ENCODE assay signal across 17 cellular contexts in the genomic region with DNA sequence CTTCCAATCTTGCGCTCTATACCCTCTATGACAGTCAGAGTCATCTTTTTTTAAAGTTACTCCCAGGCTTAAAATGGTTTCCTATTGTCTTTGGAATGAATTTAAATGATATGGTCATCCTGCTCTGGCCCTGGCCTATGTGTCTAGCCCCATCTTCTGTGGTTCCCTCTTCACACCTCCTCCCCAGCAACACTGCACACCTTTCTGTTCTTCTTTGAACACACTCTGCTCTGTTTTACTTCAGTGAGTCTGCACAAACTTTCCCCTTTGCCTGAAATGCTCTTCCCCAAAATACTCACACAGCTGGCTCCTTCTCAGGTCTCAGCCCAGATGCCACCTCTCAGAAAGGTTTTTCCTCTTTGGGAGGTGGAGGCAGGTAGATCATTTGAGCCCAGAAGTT.
DNase-seq lines count a peak whose midpoint lies in the region; ATAC-seq and TF ChIP-seq lines count a peak whose summit lies in the region.
"Had no signal": no experiment of that assay in that cellular context is flagged by ENCODE, and none has a peak within 500 bp of the region (broad histone marks: within the 10 kb centered on the region; RNA-seq: fewer than 3 reads in every experiment).

No MANE protein-coding gene starts in this region.

- H3K9ac ChIP-seq in mesenchymal stem cell (ENCODE audit: low read length), result no peak overlapping the region
- H3K9ac ChIP-seq: GM23248 had no signal

- H3K9me3 ChIP-seq in OCI-LY7 (ENCODE audit: low read length) (no peaks in the 10 kb centered on the region), mesenchymal stem cell (ENCODE audit: control insufficient read depth, low read length) (no peaks in the 10 kb centered on the region)

- H3K9me3 Mint-ChIP-seq in activated naive CD4-positive, alpha-beta T cell treated with anti-CD3 and anti-CD28 coated beads, Interleukin-2, amount 50 U/mL, for 72 hours, result no peaks in the 10 kb centered on the region
- H3K9me3 Mint-ChIP-seq in effector memory CD8-positive, alpha-beta T cell, result no peaks in the 10 kb centered on the region
- peaks cover 0 to 5% of the 10 kb centered on the region in 2 donors for H3K9me3 Mint-ChIP-seq in stimulated activated naive CD8-positive, alpha-beta T cell treated with anti-CD3 and anti-CD28 coated beads, Interleukin-15, amount 100 ng/mL, for 72 hours

- BruUV-seq in OCI-LY7 (replicated peaks; lab: Mats Ljungman, UMichigan), result no TSS peak

- H4K8ac ChIP-seq in mesenchymal stem cell (ENCODE audit: low read length), result no peak overlapping the region

- H3K4me2 ChIP-seq in OCI-LY7 (ENCODE audit: low read length), result no peak overlapping the region
- no peak overlapping the region for H3K4me2 ChIP-seq in mesenchymal stem cell (ENCODE audit: low read length, poor library complexity, severe bottlenecking)

- no peaks in the 10 kb centered on the region for H3K27me3 ChIP-seq in mesenchymal stem cell (ENCODE audit: control insufficient read depth in 1 of 2, insufficient read depth in 1 of 2, low read length in 2 of 2)

- 100% methylated on average over 1 of the region's 1 CpG for WGBS in mesenchymal stem cell

- H3K36me3 ChIP-seq in OCI-LY7 (ENCODE audit: insufficient read depth, low read length), result no peaks in the 10 kb centered on the region; the same call in 1 of the 2 replicates
- H3K36me3 ChIP-seq in mesenchymal stem cell (ENCODE audit: control insufficient read depth in 1 of 2, insufficient read depth in 2 of 2, low read depth in 1 of 2, low read length in 2 of 2), result peaks cover 4 to 26% of the 10 kb centered on the region in 2 experiments

- POLR2A ChIA-PET in OCI-LY7 (lab: Charles Lee), result interaction anchor here (0.9 kb wide), 1 partner anchor 11 kb away, joined by 3 read pairs; no protein-coding TSS in a partner anchor

- CTCF ChIA-PET in OCI-LY7 (lab: Charles Lee; ENCODE audit: unreplicated experiment), result interaction anchor here (0.7 kb wide), 1 partner anchor 25 kb away, joined by 3 read pairs; no protein-coding TSS in a partner anchor

- peaks cover 43 to 78% of the 10 kb centered on the region in 2 donors for H3K36me3 Mint-ChIP-seq in activated naive CD4-positive, alpha-beta T cell treated with anti-CD3 and anti-CD28 coated beads, Interleukin-2, amount 50 U/mL, for 72 hours
- peaks cover 74% of the 10 kb centered on the region for H3K36me3 Mint-ChIP-seq in effector memory CD8-positive, alpha-beta T cell (ENCODE audit: insufficient read depth)

- no peak for ATAC-seq in activated naive CD4-positive, alpha-beta T cell treated with anti-CD3 and anti-CD28 coated beads, Interleukin-2, amount 50 U/mL, for 72 hours
- ATAC-seq in HG02798 (IDR thresholded peaks at IDR 0.05; ENCODE audit: poor library complexity, unreplicated experiment), result peak; percentile 44
- no peak for ATAC-seq in effector memory CD8-positive, alpha-beta T cell (replicated peaks)
- no peak for ATAC-seq in stimulated activated naive CD8-positive, alpha-beta T cell treated with anti-CD3 and anti-CD28 coated beads, Interleukin-15, amount 100 ng/mL, for 72 hours

- no peak for DNase-seq in activated naive CD4-positive, alpha-beta T cell treated with anti-CD3 and anti-CD28 coated beads, Interleukin-2, amount 50 U/mL, for 72 hours (ENCODE audit: low spot score in 2 of 2)
- DNase-seq in activated naive CD4-positive, alpha-beta T cell treated with anti-CD3 and anti-CD28 coated beads, Interleukin-2, amount 50 U/mL, for 16 hours, result no peak
- DNase-seq in effector memory CD8-positive, alpha-beta T cell, result no peak
- DNase-seq in stimulated activated naive CD8-positive, alpha-beta T cell treated with anti-CD3 and anti-CD28 coated beads, Interleukin-15, amount 100 ng/mL, for 72 hours, result no peak
- no peak for DNase-seq in GOT3 (lab: John Stamatoyannopoulos, UW)
- DNase-seq in OCI-LY7 (ENCODE audit: low spot score), result no peak
- DNase-seq in mesenchymal stem cell, result no peak
- DNase-seq: activated gamma-delta T cell; COR-L47; DND-41; effector CD8-positive, alpha-beta T cell; GM23248; NCI-H1092 treated with DMSO at 0.1 percent for 48 hours; NCI-H2081; NCI-H510A; stimulated activated CD4-positive, alpha-beta T cell treated with anti-CD3 and anti-CD28 coated beads, Interleukin-12 subunit alpha, Interleukin-12 subunit beta, amount 100 ng/mL, for 4 hours had no signal

- H3K9me2 ChIP-seq in OCI-LY7 (ENCODE audit: insufficient read depth, low read length), result no peaks in the 10 kb centered on the region

- H2BK120ac ChIP-seq in mesenchymal stem cell (ENCODE audit: low read depth, low read length), result no peak overlapping the region

- intact Hi-C loops in OCI-LY7 (cut with micrococcal nuclease; ENCODE audit: unreplicated experiment), result no loop called here

- no peak for TF ChIP-seq CTCF in OCI-LY7 (conservative IDR thresholded peaks at IDR 0.05; ENCODE audit: low read length)

- H3K27ac Mint-ChIP-seq in activated naive CD4-positive, alpha-beta T cell treated with anti-CD3 and anti-CD28 coated beads, Interleukin-2, amount 50 U/mL, for 72 hours, result peak overlapping the region; percentile 70 to 73
- H3K27ac Mint-ChIP-seq in effector memory CD8-positive, alpha-beta T cell, result peak overlapping the region; percentile 94 to 100
- peak overlapping the region; percentile 28 to 81 for H3K27ac Mint-ChIP-seq in stimulated activated naive CD8-positive, alpha-beta T cell treated with anti-CD3 and anti-CD28 coated beads, Interleukin-15, amount 100 ng/mL, for 72 hours

- no peak overlapping the region for H3K14ac ChIP-seq in mesenchymal stem cell (ENCODE audit: low read length in 2 of 2)

- no peak overlapping the region for H2BK12ac ChIP-seq in mesenchymal stem cell (ENCODE audit: low read length in 2 of 2)

- H3K79me1 ChIP-seq in mesenchymal stem cell (replicated peaks; ENCODE audit: low read length, poor library complexity, severe bottlenecking), result peaks cover 9% of the 10 kb centered on the region

- H3K4me1 ChIP-seq in OCI-LY7 (ENCODE audit: insufficient read depth, low read length, poor library complexity, severe bottlenecking) (peaks cover 27% of the 10 kb centered on the region), mesenchymal stem cell (ENCODE audit: control insufficient read depth, insufficient read depth, low read depth, low read length) (peaks cover 15% of the 10 kb centered on the region)

- peak overlapping the region; percentile 62 to 64 for H3K4me3 Mint-ChIP-seq in effector memory CD8-positive, alpha-beta T cell
- no peak overlapping the region for H3K4me3 Mint-ChIP-seq in stimulated activated naive CD8-positive, alpha-beta T cell treated with anti-CD3 and anti-CD28 coated beads, Interleukin-15, amount 100 ng/mL, for 72 hours

- H2BK15ac ChIP-seq in mesenchymal stem cell (ENCODE audit: low read depth, poor library complexity, severe bottlenecking), result no peak overlapping the region

- no peaks in the 10 kb centered on the region for H3K79me2 ChIP-seq in OCI-LY7 (ENCODE audit: insufficient read depth, low read depth, low read length)

- no peak overlapping the region for H3K27ac ChIP-seq in OCI-LY7 (ENCODE audit: low read depth, low read length, poor library complexity, severe bottlenecking)
- H3K27ac ChIP-seq in mesenchymal stem cell (ENCODE audit: low read length, poor library complexity, severe bottlenecking), result no peak overlapping the region
- H3K27ac ChIP-seq: GM23248 had no signal

- H3K4me1 Mint-ChIP-seq in effector memory CD8-positive, alpha-beta T cell (ENCODE audit: low read depth in 2 of 2), result peaks cover 86 to 96% of the 10 kb centered on the region in 2 donors
- H3K4me1 Mint-ChIP-seq in stimulated activated naive CD8-positive, alpha-beta T cell treated with anti-CD3 and anti-CD28 coated beads, Interleukin-15, amount 100 ng/mL, for 72 hours, result peaks cover 95% of the 10 kb centered on the region

- no peaks in the 10 kb centered on the region for H3K27me3 Mint-ChIP-seq in effector memory CD8-positive, alpha-beta T cell
- no peaks in the 10 kb centered on the region for H3K27me3 Mint-ChIP-seq in stimulated activated naive CD8-positive, alpha-beta T cell treated with anti-CD3 and anti-CD28 coated beads, Interleukin-15, amount 100 ng/mL, for 72 hours

- no peak overlapping the region for H2BK5ac ChIP-seq in mesenchymal stem cell (ENCODE audit: low read depth, low read length, poor library complexity, severe bottlenecking)

- H3K23ac ChIP-seq in mesenchymal stem cell (ENCODE audit: low read length in 2 of 2), result no peak overlapping the region

- H3K4me3 ChIP-seq in OCI-LY7 (ENCODE audit: low read depth, low read length, poor library complexity, severe bottlenecking) (no peak overlapping the region), mesenchymal stem cell (ENCODE audit: insufficient read depth in 1 of 2, low read depth in 1 of 2, low read length in 2 of 2) (no peak overlapping the region)
- H3K4me3 ChIP-seq: GM23248 had no signal

- H2AFZ ChIP-seq in OCI-LY7 (ENCODE audit: low read length) (no peak overlapping the region), mesenchymal stem cell (ENCODE audit: low read depth, low read length) (no peak overlapping the region)
- H2AFZ ChIP-seq: GM23248 had no signal

- no peaks in the 10 kb centered on the region for H4K20me1 ChIP-seq in OCI-LY7 (ENCODE audit: insufficient read depth, low read length)

- no peak overlapping the region for H2AK5ac ChIP-seq in mesenchymal stem cell (ENCODE audit: low read length, severe bottlenecking)

- no peak overlapping the region for H3K18ac ChIP-seq in mesenchymal stem cell (ENCODE audit: low read depth in 1 of 2, low read length in 2 of 2)

- no peak overlapping the region for H4K91ac ChIP-seq in mesenchymal stem cell (ENCODE audit: low read length)

- H3K4ac ChIP-seq in mesenchymal stem cell (ENCODE audit: low read depth in 1 of 2, low read length in 2 of 2), result no peak overlapping the region

Comparison
In these comparisons a context has a peak if more than half of its experiments do, and no peak if none do; other contexts are left out.
1. H3K4me3 Mint-ChIP-seq: peak in effector memory CD8-positive, alpha-beta T cell (2 of 2); none in stimulated activated naive CD8-positive, alpha-beta T cell treated with anti-CD3 and anti-CD28 coated beads, Interleukin-15, amount 100 ng/mL, for 72 hours (0 of 2).
2. Peak in every context shown above with its lines, with median percentiles within 50 percentile points of each other: H3K27ac Mint-ChIP-seq.